In the genomic region with DNA sequence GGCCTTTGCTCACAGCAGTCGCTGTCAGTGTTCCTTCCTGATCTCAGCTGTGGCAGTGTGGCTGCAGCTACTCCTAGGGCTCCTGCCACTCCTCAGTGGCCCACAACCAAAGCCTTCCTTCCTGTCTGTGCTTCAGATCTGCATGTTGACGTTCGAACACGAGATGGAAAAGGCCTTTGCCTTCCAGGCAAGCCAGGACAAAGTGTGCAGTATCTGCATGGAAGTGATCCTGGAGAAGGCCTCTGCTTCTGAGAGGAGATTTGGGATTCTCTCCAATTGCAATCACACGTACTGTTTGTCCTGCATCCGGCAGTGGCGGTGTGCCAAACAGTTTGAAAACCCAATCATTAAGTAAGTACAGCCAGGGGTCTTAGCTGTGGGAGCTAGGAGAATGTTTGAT, we compare ENCODE assay signal across 19 cellular contexts. TPM values are rescaled to one million over a fixed set of nuclear protein-coding genes. Genes with fewer than 3 reads are reported as not detected.
DNase-seq lines count a peak whose midpoint lies in the region; ATAC-seq and TF ChIP-seq lines count a peak whose summit lies in the region.
"Had no signal": no experiment of that assay in that cellular context is flagged by ENCODE, and none has a peak within 500 bp of the region (broad histone marks: within the 10 kb centered on the region; RNA-seq: fewer than 3 reads in every experiment).

No MANE protein-coding gene starts in this region.

- no peaks in the 10 kb centered on the region for H3K27me3 ChIP-seq in IMR-90 (ENCODE audit: control insufficient read depth, insufficient read depth, low read length)
- no peaks in the 10 kb centered on the region for H3K27me3 ChIP-seq in heart left ventricle

- 0 out of 2 replicates have a peak overlapping the region, but pooled peaks have one; percentile 29 for H3K23ac ChIP-seq in IMR-90 (ENCODE audit: low read depth, low read length)

- peak overlapping the region; percentile 25; the same call in 1 of the 2 replicates for H3K4ac ChIP-seq in IMR-90 (ENCODE audit: low read depth, low read length)

- dilution Hi-C loops in IMR-90 (cut with HindIII; ENCODE audit: low sequenced_read_pairs, unreplicated experiment): no loop called here

- no TSS peak for BruUV-seq in IMR-90 (replicated peaks; lab: Mats Ljungman, UMichigan)

- POLR2A ChIA-PET in IMR-90 (lab: Charles Lee; ENCODE audit: unreplicated experiment): no interaction called here

- WGBS in IMR-90 (ENCODE audit: extremely low coverage in 2 of 2, insufficient read length in 1 of 2), 2 experiments: no CpG with 5 or more reads among the region's 7 CpGs
- WGBS in heart left ventricle, 4 donors: 13 to 32% (median 23%) methylated on average over 7 of the region's 7 CpGs

- no peak overlapping the region for H3K14ac ChIP-seq in IMR-90 (replicated peaks; ENCODE audit: low read depth, low read length)

- TF ChIP-seq CTCF in IMR-90 (conservative IDR thresholded peaks at IDR 0.05; ENCODE audit: low read depth, low read length): no peak
- no peak for TF ChIP-seq CTCF in VCaP (conservative IDR thresholded peaks at IDR 0.05)
- no peak for TF ChIP-seq CTCF in heart left ventricle (IDR thresholded peaks at IDR 0.05)

- H3K56ac ChIP-seq in IMR-90 (ENCODE audit: extremely low read depth, insufficient read depth, low read length): no peak overlapping the region

- H2AK9ac ChIP-seq in IMR-90 (replicated peaks; ENCODE audit: low read depth, low read length, poor library complexity): peak overlapping the region; percentile 60

- intact Hi-C loops in IMR-90 (cut with micrococcal nuclease): loop anchor here (5.0 kb wide), 1 partner anchor 437 kb away; no protein-coding TSS in a partner anchor
- intact Hi-C loops in heart left ventricle (cut with DNase I): no loop called here

- H2BK15ac ChIP-seq in IMR-90 (ENCODE audit: low read depth, low read length): no peak overlapping the region

- H3K36me3 ChIP-seq in IMR-90 (ENCODE audit: control insufficient read depth, insufficient read depth, low read length): peaks cover 58% of the 10 kb centered on the region
- H3K36me3 ChIP-seq in heart left ventricle: peaks cover 0 to 100% (median 97%) of the 10 kb centered on the region in 9 donors

- no peak overlapping the region for H2BK20ac ChIP-seq in IMR-90 (ENCODE audit: low read depth, low read length)

- peak overlapping the region; percentile 23 for H2BK5ac ChIP-seq in IMR-90 (ENCODE audit: low read depth, low read length, poor library complexity, severe bottlenecking)

- H3K79me1 ChIP-seq in IMR-90 (ENCODE audit: low read depth in 1 of 2, low read length in 2 of 2): peaks cover 38 to 78% of the 10 kb centered on the region in 2 experiments

- ATAC-seq in IMR-90 (ENCODE audit: low read depth) (no peak), heart left ventricle (peak; percentile 81 to 94 (median 90)), HG02623 (IDR thresholded peaks at IDR 0.05; ENCODE audit: unreplicated experiment) (no peak), HG02588 (IDR thresholded peaks at IDR 0.05; ENCODE audit: unreplicated experiment) (no peak)

- no peak overlapping the region for H4K91ac ChIP-seq in IMR-90 (ENCODE audit: insufficient read depth, low read depth, low read length)

- no peaks in the 10 kb centered on the region for H3K9me3 ChIP-seq in IMR-90 (ENCODE audit: control insufficient read depth, insufficient read depth, low read length)
- peaks cover 0 to 5% (median 0%) of the 10 kb centered on the region in 12 donors for H3K9me3 ChIP-seq in heart left ventricle
- H3K9me3 ChIP-seq: SK-N-SH had no signal

- TF ChIP-seq RAD21 in IMR-90 (IDR thresholded peaks at IDR 0.05; ENCODE audit: low read length): no peak

- in situ Hi-C loops in IMR-90 (cut with MboI; ENCODE audit: low sequenced_read_pairs): no loop called here

- CTCF ChIA-PET in IMR-90 (lab: Yijun Ruan, JAX): no interaction called here

- peak overlapping the region; percentile 14; the same call in 1 of the 2 replicates for H2AK5ac ChIP-seq in IMR-90 (ENCODE audit: low read depth, low read length)

- no peak overlapping the region for H2BK120ac ChIP-seq in IMR-90 (ENCODE audit: low read depth, low read length)

- DNase-seq in IMR-90 (no peak), heart left ventricle (peak in 2 of 5 donors; percentile 51 to 73), lung microvascular endothelial cell (ENCODE audit: low read depth in 2 of 2) (peak; percentile 40 to 46), NCI-H1694 treated with DMSO at 0.1 percent for 48 hours (lab: John Stamatoyannopoulos, UW) (no peak)
- DNase-seq: AML-193, COR-L47, GF-D8, GOT3, NCI-H1417 treated with DMSO at 0.1 percent for 48 hours, NCI-H2029 treated with DMSO at 0.1 percent for 48 hours, NCI-H748 treated with DMSO at 0.1 percent for 48 hours, SK-N-SH had no signal

- H3K18ac ChIP-seq in IMR-90 (ENCODE audit: low read depth, low read length): no peak overlapping the region

- H2AFZ ChIP-seq in IMR-90 (replicated peaks; ENCODE audit: low read length, poor library complexity): peak overlapping the region; percentile 26

- H3K27ac ChIP-seq in IMR-90 (ENCODE audit: insufficient read depth, low read length) (peak overlapping the region; percentile 42; the same call in 1 of the 2 replicates), VCaP (peak overlapping the region; percentile 52), heart left ventricle (peak overlapping the region in 8 of 12 donors; percentile 3 to 78 (median 68))

- no peak for TF ChIP-seq POLR2A in IMR-90 (IDR thresholded peaks at IDR 0.05; ENCODE audit: low read depth, low read length)
- TF ChIP-seq POLR2A in heart left ventricle (IDR thresholded peaks at IDR 0.05): no peak

- H4K5ac ChIP-seq in IMR-90 (ENCODE audit: low read depth, low read length): no peak overlapping the region

- H4K8ac ChIP-seq in IMR-90 (ENCODE audit: low read depth in 2 of 2, low read length in 2 of 2): no peak overlapping the region; a peak in 1 of 4 replicates

- H3K4me2 ChIP-seq in IMR-90 (ENCODE audit: low read depth, low read length): no peak overlapping the region
- H3K4me2 ChIP-seq: SK-N-SH had no signal

- H3K4me1 ChIP-seq in IMR-90 (ENCODE audit: control insufficient read depth, insufficient read depth, low read length) (peaks cover 24% of the 10 kb centered on the region), heart left ventricle (peaks cover 4 to 20% (median 9%) of the 10 kb centered on the region in 12 donors)

- H3K4me3 ChIP-seq in IMR-90 (ENCODE audit: insufficient read depth, low read depth, low read length) (no peak overlapping the region), heart left ventricle (no peak overlapping the region)

- H3K9ac ChIP-seq in IMR-90 (ENCODE audit: low read depth, low read length): no peak overlapping the region
- H3K9ac ChIP-seq: SK-N-SH had no signal

- H4K20me1 ChIP-seq in IMR-90 (ENCODE audit: insufficient read depth, low read length): peaks cover 35% of the 10 kb centered on the region

- H3K9me1 ChIP-seq in IMR-90 (ENCODE audit: insufficient read depth, low read length): peaks cover 22% of the 10 kb centered on the region

TF ChIP-seq in IMR-90, 13 proteins besides CTCF, POLR2A, EP300 and RAD21:
- TF ChIP-seq, protein P1, sequence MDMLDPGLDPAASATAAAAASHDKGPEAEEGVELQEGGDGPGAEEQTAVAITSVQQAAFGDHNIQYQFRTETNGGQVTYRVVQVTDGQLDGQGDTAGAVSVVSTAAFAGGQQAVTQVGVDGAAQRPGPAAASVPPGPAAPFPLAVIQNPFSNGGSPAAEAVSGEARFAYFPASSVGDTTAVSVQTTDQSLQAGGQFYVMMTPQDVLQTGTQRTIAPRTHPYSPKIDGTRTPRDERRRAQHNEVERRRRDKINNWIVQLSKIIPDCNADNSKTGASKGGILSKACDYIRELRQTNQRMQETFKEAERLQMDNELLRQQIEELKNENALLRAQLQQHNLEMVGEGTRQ (IDR thresholded peaks at IDR 0.05; ENCODE audit: low read depth, low read length): no peak
- TF ChIP-seq MXI1 (IDR thresholded peaks at IDR 0.05; ENCODE audit: borderline replicate concordance, low read depth, low read length): no peak
- no peak for TF ChIP-seq CHD1 (IDR thresholded peaks at IDR 0.05; ENCODE audit: low read depth, low read length)
- TF ChIP-seq, protein P2, sequence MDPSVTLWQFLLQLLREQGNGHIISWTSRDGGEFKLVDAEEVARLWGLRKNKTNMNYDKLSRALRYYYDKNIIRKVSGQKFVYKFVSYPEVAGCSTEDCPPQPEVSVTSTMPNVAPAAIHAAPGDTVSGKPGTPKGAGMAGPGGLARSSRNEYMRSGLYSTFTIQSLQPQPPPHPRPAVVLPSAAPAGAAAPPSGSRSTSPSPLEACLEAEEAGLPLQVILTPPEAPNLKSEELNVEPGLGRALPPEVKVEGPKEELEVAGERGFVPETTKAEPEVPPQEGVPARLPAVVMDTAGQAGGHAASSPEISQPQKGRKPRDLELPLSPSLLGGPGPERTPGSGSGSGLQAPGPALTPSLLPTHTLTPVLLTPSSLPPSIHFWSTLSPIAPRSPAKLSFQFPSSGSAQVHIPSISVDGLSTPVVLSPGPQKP (IDR thresholded peaks at IDR 0.05; ENCODE audit: borderline replicate concordance, low read depth, low read length): no peak
- TF ChIP-seq SMC3 (IDR thresholded peaks at IDR 0.05; ENCODE audit: low read depth, low read length): no peak

RNA-seq across cellular contexts. Expression of a gene that starts 17.8 kb away (rescaled TPM):
- total RNA-seq in IMR-90 (2012; rRNA removed) (65.6 and 65.8 TPM in 2 replicates), heart left ventricle (10 to 100 TPM; 27.6 to 42.2 (median 32.9) TPM), lung microvascular endothelial cell (21.6 and 23.3 TPM in 2 replicates)
- polyA plus RNA-seq in IMR-90 (2012; rRNA removed) (43.5 and 44.4 TPM in 2 replicates), heart left ventricle (10 to 100 TPM; 23.2 to 33.9 TPM)
- polyA plus RNA-seq in IMR-90 (2012; cell fraction: cytosol; rRNA removed): 35.3 and 42.3 TPM in 2 replicates
- polyA plus RNA-seq in IMR-90 (2012; cell fraction: nucleus; rRNA removed; ENCODE audit: low replicate concordance): 21.5 and 30.4 TPM in 2 replicates

RNA-seq across cellular contexts. Expression of a gene that starts 29.4 kb away (rescaled TPM):
- total RNA-seq in IMR-90 (2012; rRNA removed): not detected in 2 replicates
- not detected in 2 replicates for polyA plus RNA-seq in IMR-90 (2012; rRNA removed)
- not detected in 2 replicates for polyA plus RNA-seq in IMR-90 (2012; cell fraction: cytosol; rRNA removed)
- polyA plus RNA-seq in IMR-90 (2012; cell fraction: nucleus; rRNA removed; ENCODE audit: low replicate concordance): not detected in 2 replicates
- total RNA-seq in heart left ventricle: 10 to 100 TPM in 1 of 9 donors, 1 to 10 TPM in 4, under 1 TPM in 1, not detected in 3; 0.42 to 11.4 (median 1.7) TPM
- polyA plus RNA-seq in heart left ventricle: 1 to 10 TPM in 1 of 2 donors, not detected in 1; 1.1 TPM
- not detected in 2 replicates for total RNA-seq in lung microvascular endothelial cell
- total RNA-seq: Daoy, HT1080, NCI-H460 had no signal
- polyA plus RNA-seq: CD14-positive monocyte, SK-N-SH had no signal

Comparison
In these comparisons a context has a peak if more than half of its experiments do, and no peak if none do; other contexts are left out.
1. ATAC-seq: peak in heart left ventricle (4 of 4); none in IMR-90 (single experiment), HG02623 (single experiment) and HG02588 (single experiment).
2. DNase-seq: peak in lung microvascular endothelial cell (2 of 2); none in IMR-90 (single experiment) and NCI-H1694 treated with DMSO at 0.1 percent for 48 hours (single experiment).
3. Peak in every context shown above with its lines, with median percentiles within 50 percentile points of each other: H3K27ac ChIP-seq.